Comparison of ENCODE assay signal across 8 cellular contexts in genomic region chr2:159516241-159516758, GRCh38.
DNase-seq lines count a peak whose midpoint lies in the region; ATAC-seq, FAIRE-seq and TF ChIP-seq lines count a peak whose summit lies in the region.

No MANE protein-coding gene starts in this region.

- ATAC-seq in GM19467 (IDR thresholded peaks at IDR 0.05; ENCODE audit: unreplicated experiment) (peak; percentile 83), HG03469 (IDR thresholded peaks at IDR 0.05; ENCODE audit: unreplicated experiment) (peak; percentile 79)

- TF ChIP-seq CTCF in astrocyte (IDR thresholded peaks at IDR 0.05; ENCODE audit: insufficient read depth, low read depth, low read length) = no peak

- peak overlapping the region; percentile 58 for H3K4me3 ChIP-seq in astrocyte (ENCODE audit: insufficient read depth, low read depth, low read length)
- peak overlapping the region; percentile 58 for H3K4me3 ChIP-seq in iPS-18a (ENCODE audit: low read length)
- peak overlapping the region; percentile 74 for H3K4me3 ChIP-seq in skeletal muscle satellite cell (ENCODE audit: low read length)

- H3K9me3 ChIP-seq in astrocyte (ENCODE audit: insufficient read depth, low read depth, low read length) = no peaks in the 10 kb centered on the region
- no peaks in the 10 kb centered on the region for H3K9me3 ChIP-seq in iPS-18a (ENCODE audit: control insufficient read depth, low read depth, low read length)
- H3K9me3 ChIP-seq in skeletal muscle satellite cell (replicated peaks; ENCODE audit: low read length) = no peaks in the 10 kb centered on the region

- peak overlapping the region; percentile 53 for H3K27ac ChIP-seq in astrocyte (ENCODE audit: low read depth, low read length)
- peak overlapping the region; percentile 92 for H3K27ac ChIP-seq in iPS-18a (ENCODE audit: low read length)

- DNase-seq in EL (peak; percentile 2), NCI-H526 (lab: John Stamatoyannopoulos, UW) (peak; percentile 80 to 83), astrocyte (ENCODE audit: low read depth) (peak; percentile 39)
- no peak for DNase-seq in stimulated activated CD4-positive, alpha-beta T cell treated with anti-CD3 and anti-CD28 coated beads, Interleukin-4, amount 100 ng/mL, for 4 hours

- peak overlapping the region; percentile 93 for H3K27ac Mint-ChIP-seq in astrocyte (ENCODE audit: unreplicated experiment)

- no peaks in the 10 kb centered on the region for H3K27me3 ChIP-seq in astrocyte (ENCODE audit: insufficient read depth, low read length)
- H3K27me3 ChIP-seq in iPS-18a (ENCODE audit: control insufficient read depth, insufficient read depth, low read length) = no peaks in the 10 kb centered on the region
- no peaks in the 10 kb centered on the region for H3K27me3 ChIP-seq in skeletal muscle satellite cell (ENCODE audit: control insufficient read depth, insufficient read depth, low read length)

- H3K36me3 ChIP-seq in astrocyte (ENCODE audit: insufficient read depth, low read length) (no peaks in the 10 kb centered on the region), iPS-18a (ENCODE audit: control insufficient read depth, low read depth, low read length) (no peaks in the 10 kb centered on the region), skeletal muscle satellite cell (ENCODE audit: insufficient read depth, low read length) (no peaks in the 10 kb centered on the region)

- peak overlapping the region; percentile 85 for H3K4me2 ChIP-seq in astrocyte (ENCODE audit: low read length)
- H3K4me2 ChIP-seq in skeletal muscle satellite cell (ENCODE audit: low read length) = peak overlapping the region; percentile 89

- H2AFZ ChIP-seq in astrocyte (ENCODE audit: low read depth, low read length) = peak overlapping the region; percentile 44

- peaks cover 14% of the 10 kb centered on the region for H3K79me2 ChIP-seq in astrocyte (ENCODE audit: insufficient read depth, low read length)

- H3K4me3 Mint-ChIP-seq in astrocyte (ENCODE audit: unreplicated experiment) = peak overlapping the region; percentile 81

- peak; percentile 17 for FAIRE-seq in astrocyte (lab: Jason Lieb, UNC)

- H4K20me1 ChIP-seq in astrocyte (ENCODE audit: insufficient read depth, low read length) = peaks cover 7% of the 10 kb centered on the region

- H3K4me1 ChIP-seq in astrocyte (ENCODE audit: insufficient read depth, low read length) (peaks cover 3% of the 10 kb centered on the region), iPS-18a (ENCODE audit: control insufficient read depth, low read depth, low read length) (peaks cover 24% of the 10 kb centered on the region), skeletal muscle satellite cell (ENCODE audit: control insufficient read depth, insufficient read depth, low read length) (peaks cover 8% of the 10 kb centered on the region)

- peaks cover 29% of the 10 kb centered on the region for H3K4me1 Mint-ChIP-seq in astrocyte (ENCODE audit: low read depth, unreplicated experiment)

- H3K9ac ChIP-seq in astrocyte (ENCODE audit: low read length) (peak overlapping the region; percentile 80), iPS-18a (ENCODE audit: low read length) (peak overlapping the region; percentile 30), skeletal muscle satellite cell (ENCODE audit: low read depth, low read length) (peak overlapping the region; percentile 77)

- no peaks in the 10 kb centered on the region for H3K9me3 Mint-ChIP-seq in astrocyte (ENCODE audit: unreplicated experiment)

- H3K27me3 Mint-ChIP-seq in astrocyte (ENCODE audit: low read depth, unreplicated experiment) = no peaks in the 10 kb centered on the region

- H3K36me3 Mint-ChIP-seq in astrocyte (ENCODE audit: low read depth, unreplicated experiment) = peaks cover 2% of the 10 kb centered on the region

Comparison
In these comparisons a context has a peak if more than half of its experiments do, and no peak if none do; other contexts are left out.
1. DNase-seq: peak in EL (single experiment), NCI-H526 (2 of 2) and astrocyte (single experiment); none in stimulated activated CD4-positive, alpha-beta T cell treated with anti-CD3 and anti-CD28 coated beads, Interleukin-4, amount 100 ng/mL, for 4 hours (0 of 2).
2. H3K9ac ChIP-seq: peak in every context shown above with its lines; median percentile 80 in astrocyte; 77 in skeletal muscle satellite cell; 30 in iPS-18a.
3. Peak in every context shown above with its lines, with median percentiles within 50 percentile points of each other: H3K4me3 ChIP-seq.